In genomic region chr6:30915591-30915946, GRCh38 we compare ENCODE assay signal across 8 cellular contexts. TPM values are rescaled to one million over a fixed set of nuclear protein-coding genes. Genes with fewer than 3 reads are reported as not detected.
DNase-seq lines count a peak whose midpoint lies in the region; ATAC-seq, FAIRE-seq and TF ChIP-seq lines count a peak whose summit lies in the region.

No MANE protein-coding gene starts in this region.

- FAIRE-seq in GM18507 (lab: Jason Lieb, UNC) = peak; percentile 73

- ATAC-seq in HG02973 (IDR thresholded peaks at IDR 0.05; ENCODE audit: unreplicated experiment) = no peak

- no peaks in the 10 kb centered on the region for H4K20me1 ChIP-seq in BLaER1

- peaks cover 20% of the 10 kb centered on the region for H3K4me1 ChIP-seq in BLaER1

- peak; percentile 0 for TF ChIP-seq CTCF in glutamatergic neuron (IDR thresholded peaks at IDR 0.05; ENCODE audit: partially characterized antibody, unreplicated experiment)

- H3K4me3 ChIP-seq in BLaER1 = no peak overlapping the region

- H3K36me3 ChIP-seq in BLaER1 = peaks cover 77% of the 10 kb centered on the region

- H3K4me3 Mint-ChIP-seq in activated naive CD8-positive, alpha-beta T cell = peak overlapping the region; percentile 95
- H3K4me3 Mint-ChIP-seq in glutamatergic neuron (ENCODE audit: unreplicated experiment) = peak overlapping the region; percentile 51

- peaks cover 36% of the 10 kb centered on the region for H3K4me1 Mint-ChIP-seq in activated naive CD8-positive, alpha-beta T cell (ENCODE audit: low read depth)
- peaks cover 12% of the 10 kb centered on the region for H3K4me1 Mint-ChIP-seq in glutamatergic neuron (ENCODE audit: low read depth, unreplicated experiment)

- no peaks in the 10 kb centered on the region for H3K9me3 Mint-ChIP-seq in activated naive CD8-positive, alpha-beta T cell (ENCODE audit: low read depth)
- H3K9me3 Mint-ChIP-seq in glutamatergic neuron (ENCODE audit: unreplicated experiment) = peaks cover 3% of the 10 kb centered on the region

- H3K27ac Mint-ChIP-seq in activated naive CD8-positive, alpha-beta T cell = peak overlapping the region; percentile 96
- peak overlapping the region; percentile 5 for H3K27ac Mint-ChIP-seq in glutamatergic neuron (ENCODE audit: unreplicated experiment)

- H3K4me2 ChIP-seq in BLaER1 = peak overlapping the region; percentile 91

- peaks cover 18% of the 10 kb centered on the region for H3K36me3 Mint-ChIP-seq in activated naive CD8-positive, alpha-beta T cell
- peaks cover 8% of the 10 kb centered on the region for H3K36me3 Mint-ChIP-seq in glutamatergic neuron (ENCODE audit: unreplicated experiment)

- H3K27me3 ChIP-seq in BLaER1 = no peaks in the 10 kb centered on the region

- H3K9me3 ChIP-seq in BLaER1 = no peaks in the 10 kb centered on the region

- peak overlapping the region; percentile 86; the same call in 1 of the 2 replicates for H3K9ac ChIP-seq in BLaER1

- DNase-seq in GM18507 (ENCODE audit: extremely low spot score, insufficient read length, low read depth) (peak; percentile 42), NCI-H510A (lab: John Stamatoyannopoulos, UW) (peak; percentile 3), glutamatergic neuron (no peak), pons (ENCODE audit: low spot score) (peak; percentile 95)
- DNase-seq in activated effector memory CD4-positive, alpha-beta T cell treated with Interleukin-2 at 50 U/mL for 16 hours = no peak

- H3K27ac ChIP-seq in BLaER1 = no peak overlapping the region

- H3K27me3 Mint-ChIP-seq in activated naive CD8-positive, alpha-beta T cell = no peaks in the 10 kb centered on the region
- peaks cover 10% of the 10 kb centered on the region for H3K27me3 Mint-ChIP-seq in glutamatergic neuron (ENCODE audit: unreplicated experiment)

RNA-seq across cellular contexts. Expression of gene VARS2, which starts 1.5 kb away (rescaled TPM):
- total RNA-seq in glutamatergic neuron (ENCODE audit: unreplicated experiment) = 47.0 TPM

RNA-seq across cellular contexts. Expression of gene GTF2H4, which starts 7.6 kb away (rescaled TPM):
- 67.2 TPM for total RNA-seq in glutamatergic neuron (ENCODE audit: unreplicated experiment)

RNA-seq across cellular contexts. Expression of gene SFTA2, which starts 16.4 kb away (rescaled TPM):
- not detected for total RNA-seq in glutamatergic neuron (ENCODE audit: unreplicated experiment)

RNA-seq across cellular contexts. Expression of gene MUCL3, which starts 25.2 kb away (rescaled TPM):
- total RNA-seq in glutamatergic neuron (ENCODE audit: unreplicated experiment) = not detected

RNA-seq across cellular contexts. Expression of gene DDR1, which starts 31.2 kb away (rescaled TPM):
- total RNA-seq in glutamatergic neuron (ENCODE audit: unreplicated experiment) = 120 TPM

Comparison
In these comparisons a context has a peak if more than half of its experiments do, and no peak if none do; other contexts are left out.
1. DNase-seq: peak in GM18507 (single experiment), NCI-H510A (single experiment) and pons (single experiment); none in glutamatergic neuron (single experiment) and activated effector memory CD4-positive, alpha-beta T cell treated with Interleukin-2 at 50 U/mL for 16 hours (single experiment).